ENCODE assay signal across 39 cellular contexts in the genomic region with DNA sequence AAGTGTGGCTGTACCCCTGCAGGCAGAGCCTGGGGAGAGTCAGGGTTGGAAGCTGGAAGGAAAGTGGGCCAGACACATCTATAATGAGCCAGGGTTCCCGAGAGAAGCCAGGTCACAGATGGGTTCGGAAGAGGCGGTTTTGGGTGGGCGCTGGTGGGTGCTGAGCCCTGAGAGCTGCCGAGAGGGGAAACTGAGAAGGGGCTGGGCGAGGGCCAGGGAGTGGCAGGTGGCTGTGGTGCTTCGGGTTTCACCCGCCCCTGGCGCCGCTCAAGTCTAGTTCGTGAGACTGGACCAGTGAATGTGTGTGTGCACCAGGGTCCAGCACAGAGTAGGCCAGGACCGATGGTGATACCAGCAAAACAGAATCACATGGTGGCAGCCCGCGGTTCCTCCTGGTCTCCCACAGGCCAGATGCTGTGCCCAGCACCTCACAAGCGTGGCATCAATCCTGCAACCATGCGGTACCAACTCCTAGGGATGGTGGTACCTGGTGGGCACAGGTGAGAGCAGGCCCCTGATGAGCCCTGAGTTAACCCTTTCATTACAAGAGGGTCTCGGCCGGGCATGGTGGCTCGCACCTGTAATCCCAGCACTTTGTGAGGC. TPM values are rescaled to one million over a fixed set of nuclear protein-coding genes. Genes with fewer than 3 reads are reported as not detected.
"Had no signal": no experiment of that assay in that cellular context is flagged by ENCODE, and none has a peak within 500 bp of the region (broad histone marks: within the 10 kb centered on the region; RNA-seq: fewer than 3 reads in every experiment).

No MANE protein-coding gene starts in this region.

- H3K4me3 Mint-ChIP-seq: activated B cell treated with CpG ODN at 0.5 μM for 24 hours; activated CD4-positive, alpha-beta memory T cell treated with anti-CD3 and anti-CD28 coated beads for 36 hours; activated naive CD4-positive, alpha-beta T cell treated with anti-CD3 and anti-CD28 coated beads for 36 hours; activated T-cell treated with anti-CD3 and anti-CD28 coated beads, Interleukin-2, amount 50 U/mL, for 4 hours; activated T-helper 1 cell treated with anti-CD3 and anti-CD28 coated beads, Interleukin-12 subunit alpha, Interleukin-12 subunit beta, Interleukin-2, Interleukin-4 antibody, amounts not matched to agents 30 ng/mL and 10 ng/mL and 1 ng/mL, durations not matched to agents 14 hours and 24 hours and 36 hours had no signal

- H3K27ac Mint-ChIP-seq: activated B cell treated with CpG ODN at 0.5 μM for 24 hours; activated CD4-positive, alpha-beta memory T cell treated with anti-CD3 and anti-CD28 coated beads for 36 hours; activated naive CD4-positive, alpha-beta T cell treated with anti-CD3 and anti-CD28 coated beads for 36 hours; activated naive CD4-positive, alpha-beta T cell treated with anti-CD3 and anti-CD28 coated beads, Interleukin-2, amount 50 U/mL, for 72 hours; activated T-helper 1 cell treated with anti-CD3 and anti-CD28 coated beads, Interleukin-12 subunit alpha, Interleukin-12 subunit beta, Interleukin-2, Interleukin-4 antibody, amounts not matched to agents 30 ng/mL and 10 ng/mL and 1 ng/mL, durations not matched to agents 14 hours and 24 hours and 36 hours had no signal

- H3K4me2 ChIP-seq: KMS-11 had no signal

- H3K4me3 ChIP-seq: adrenal gland, Peyer's patch, SJSA1 had no signal

- H3K27ac ChIP-seq: adrenal gland, KMS-11, Peyer's patch, SJSA1, VCaP had no signal

- H3K9me3 Mint-ChIP-seq: activated B cell treated with CpG ODN at 0.5 μM for 24 hours; activated CD4-positive, alpha-beta memory T cell treated with anti-CD3 and anti-CD28 coated beads for 36 hours; activated naive CD4-positive, alpha-beta T cell treated with anti-CD3 and anti-CD28 coated beads for 36 hours; activated naive CD4-positive, alpha-beta T cell treated with anti-CD3 and anti-CD28 coated beads, Interleukin-2, amount 50 U/mL, for 72 hours; activated T-cell treated with anti-CD3 and anti-CD28 coated beads, Interleukin-2, amount 50 U/mL, for 4 hours; activated T-helper 1 cell treated with anti-CD3 and anti-CD28 coated beads, Interleukin-12 subunit alpha, Interleukin-12 subunit beta, Interleukin-2, Interleukin-4 antibody, amounts not matched to agents 30 ng/mL and 10 ng/mL and 1 ng/mL, durations not matched to agents 14 hours and 24 hours and 36 hours had no signal

- ATAC-seq: activated naive CD4-positive, alpha-beta T cell treated with anti-CD3 and anti-CD28 coated beads, Interleukin-2, amount 50 U/mL, for 72 hours; activated T-cell treated with anti-CD3 and anti-CD28 coated beads, Interleukin-2, amount 50 U/mL, for 4 hours; PC-3 had no signal

- H3K9ac ChIP-seq: KMS-11 had no signal

- H3K36me3 ChIP-seq: adrenal gland, Peyer's patch, SJSA1 had no signal

- H3K9me3 ChIP-seq: adrenal gland, Peyer's patch, SJSA1 had no signal

- DNase-seq: activated B cell treated with CpG ODN at 0.5 μM for 24 hours; activated CD4-positive, alpha-beta memory T cell treated with anti-CD3 and anti-CD28 coated beads for 36 hours; activated CD4-positive, alpha-beta T cell treated with anti-CD3 and anti-CD28 coated beads for 4 hours; activated CD4-positive, alpha-beta T cell treated with anti-CD3 and anti-CD28 coated beads, Interleukin-2, amount 50 U/mL, for 1 hour; activated CD4-positive, CD25-positive, alpha-beta regulatory T cell treated with anti-CD3 and anti-CD28 coated beads, Interleukin-2, amount 50 U/mL, for 72 hours; activated CD8-positive, alpha-beta memory T cell treated with anti-CD3 and anti-CD28 coated beads, Interleukin-2, amount 50 U/mL, for 4 hours; activated gamma-delta T cell treated with Interleukin-2 at 50 U/mL for 16 hours; activated naive CD4-positive, alpha-beta T cell treated with anti-CD3 and anti-CD28 coated beads for 36 hours; activated T-cell treated with anti-CD3 and anti-CD28 coated beads for 4 hours; activated T-cell treated with anti-CD3 and anti-CD28 coated beads, Interleukin-2, amount 50 U/mL, for 4 hours; adrenal gland; MM.1S; MV-4-11; NCI-H1092; NCI-H1417; NCI-H146; NCI-H187; NCI-H2029 treated with DMSO at 0.1 percent for 48 hours; NCI-H2107; NCI-H2171; NCI-H510A; NCI-H526; NCI-H748 treated with DMSO at 0.1 percent for 48 hours; NK-92 treated with Interleukin-12 subunit alpha and Interleukin-12 subunit beta, amount 100 ng/mL, for 24 hours; PC-3; SHP77 treated with DMSO at 0.1 percent for 48 hours; SW 1271; T-helper 1 cell; T-helper 2 cell; T-helper 9 cell had no signal

- H3K36me3 Mint-ChIP-seq: activated CD4-positive, alpha-beta memory T cell treated with anti-CD3 and anti-CD28 coated beads for 36 hours; activated naive CD4-positive, alpha-beta T cell treated with anti-CD3 and anti-CD28 coated beads, Interleukin-2, amount 50 U/mL, for 72 hours; brain had no signal

- H3K4me1 ChIP-seq: adrenal gland, SJSA1 had no signal

RNA-seq across cellular contexts. Expression of gene LRRC4B, which starts 1.8 kb away (rescaled TPM):
- total RNA-seq: activated B cell treated with CpG ODN at 0.5 μM for 24 hours; activated CD4-positive, alpha-beta memory T cell treated with anti-CD3 and anti-CD28 coated beads for 36 hours; activated naive CD4-positive, alpha-beta T cell treated with anti-CD3 and anti-CD28 coated beads for 36 hours; activated naive CD4-positive, alpha-beta T cell treated with anti-CD3 and anti-CD28 coated beads, Interleukin-2, amount 50 U/mL, for 72 hours; activated T-cell treated with anti-CD3 and anti-CD28 coated beads, Interleukin-2, amount 50 U/mL, for 4 hours; bronchial epithelial cell; LHCN-M2; SJSA1 had no signal

RNA-seq across cellular contexts. Expression of gene ASPDH, which starts 56.3 kb away (rescaled TPM):
- total RNA-seq: activated B cell treated with CpG ODN at 0.5 μM for 24 hours; activated CD4-positive, alpha-beta memory T cell treated with anti-CD3 and anti-CD28 coated beads for 36 hours; activated naive CD4-positive, alpha-beta T cell treated with anti-CD3 and anti-CD28 coated beads for 36 hours; activated naive CD4-positive, alpha-beta T cell treated with anti-CD3 and anti-CD28 coated beads, Interleukin-2, amount 50 U/mL, for 72 hours; activated T-cell treated with anti-CD3 and anti-CD28 coated beads, Interleukin-2, amount 50 U/mL, for 4 hours; activated T-helper 1 cell treated with anti-CD3 and anti-CD28 coated beads, Interleukin-12 subunit alpha, Interleukin-12 subunit beta, Interleukin-2, Interleukin-4 antibody, amounts not matched to agents 30 ng/mL and 10 ng/mL and 1 ng/mL, durations not matched to agents 14 hours and 24 hours and 36 hours; bronchial epithelial cell; LHCN-M2; PC-3; SJSA1 had no signal
